ENCODE assay signal across 10 cellular contexts in the genomic region with DNA sequence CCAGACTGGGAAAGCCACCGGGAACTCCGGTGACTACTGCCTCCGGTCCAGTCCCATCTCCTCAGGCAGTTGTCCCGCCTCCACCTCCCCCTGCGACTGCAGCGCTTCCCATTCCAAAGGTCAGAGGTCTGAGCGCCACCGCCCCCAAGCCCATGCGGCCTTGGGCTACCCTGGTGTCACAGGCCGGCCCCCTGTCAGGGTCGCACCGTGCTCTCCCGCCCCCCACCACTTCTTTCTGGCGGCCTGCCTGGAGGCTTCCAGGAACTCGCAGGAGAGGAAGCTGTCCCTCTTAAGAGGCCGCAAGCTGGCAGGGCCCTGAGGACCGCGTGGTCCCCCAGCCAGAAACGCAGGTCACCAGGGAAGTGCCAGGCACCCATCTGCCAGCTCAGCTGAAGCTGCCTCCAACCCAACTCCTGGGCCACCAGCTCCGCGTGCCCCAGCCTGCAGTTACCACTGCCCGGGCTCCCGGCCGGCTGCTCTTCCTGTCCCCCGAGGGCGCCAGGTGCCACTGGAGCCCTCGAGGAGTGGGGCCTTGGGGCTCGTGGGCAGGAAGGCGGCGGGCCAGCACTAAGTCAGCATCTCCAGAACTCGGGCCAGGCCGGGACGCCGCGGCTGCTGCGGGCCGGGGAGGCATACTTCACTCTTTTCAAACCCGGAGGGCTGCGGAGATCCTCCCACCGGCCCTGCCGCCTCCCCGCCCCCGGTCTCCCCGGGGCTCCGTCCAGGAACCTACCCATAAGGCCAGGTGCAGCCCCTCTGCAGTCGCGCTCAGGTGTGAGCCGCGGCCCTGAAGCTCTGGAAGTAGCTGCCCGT.
DNase-seq lines count a peak whose midpoint lies in the region; ATAC-seq, FAIRE-seq and TF ChIP-seq lines count a peak whose summit lies in the region.
"Had no signal": no experiment of that assay in that cellular context is flagged by ENCODE, and none has a peak within 500 bp of the region (broad histone marks: within the 10 kb centered on the region; RNA-seq: fewer than 3 reads in every experiment).

No MANE protein-coding gene starts in this region.

- peak; percentile 79 to 87 for TF ChIP-seq POLR2A in HepG2 (IDR thresholded peaks at IDR 0.05; ENCODE audit: insufficient read depth in 1 of 2, low read depth in 2 of 2, low read length in 2 of 2)

- H3K4me3 Mint-ChIP-seq in dendritic cell treated with granulocyte-macrophage colony-stimulating factor and Interleukin-4, amounts not matched to agents 40 ng/mL and 50 ng/mL, for 4 days, result peak overlapping the region; percentile 67

- H3K27me3 Mint-ChIP-seq in dendritic cell treated with granulocyte-macrophage colony-stimulating factor and Interleukin-4, amounts not matched to agents 40 ng/mL and 50 ng/mL, for 4 days, result peaks cover 14% of the 10 kb centered on the region

- H3K9me3 ChIP-seq in HepG2 (ENCODE audit: low read length), result no peaks in the 10 kb centered on the region

- peak; percentile 28 for TF ChIP-seq CTCF in HepG2 (CRISPR knock-in tag; IDR thresholded peaks at IDR 0.05)

- ATAC-seq in HepG2 (peak; percentile 78), HG03520 (IDR thresholded peaks at IDR 0.05; ENCODE audit: unreplicated experiment) (no peak)

- POLR2A ChIA-PET in HepG2 (lab: Yijun Ruan, JAX), result interaction anchor here (0.6 to 3.6 kb wide), 19 partner anchors 9 to 1325 kb away, joined by 3 to 19 read pairs (median 6); partner anchors contain the start of genes ATAD2B and DTNB

- BruUV-seq in HepG2 (replicated peaks; lab: Mats Ljungman, UMichigan), result TSS peak; percentile 74

- peaks cover 19% of the 10 kb centered on the region for H3K4me1 Mint-ChIP-seq in dendritic cell treated with granulocyte-macrophage colony-stimulating factor and Interleukin-4, amounts not matched to agents 40 ng/mL and 50 ng/mL, for 4 days (ENCODE audit: low read depth)

- peak; percentile 54 to 62; a peak in 2 of 4 replicates for TF ChIP-seq EP300 in HepG2 (IDR thresholded peaks at IDR 0.05; ENCODE audit: low read depth in 2 of 2, low read length in 2 of 2)
- TF ChIP-seq EP300 in HepG2 (CRISPR knock-in tag; IDR thresholded peaks at IDR 0.05; ENCODE audit: borderline replicate concordance), result peak; percentile 79

- H3K27ac Mint-ChIP-seq in dendritic cell treated with granulocyte-macrophage colony-stimulating factor and Interleukin-4, amounts not matched to agents 40 ng/mL and 50 ng/mL, for 4 days, result peak overlapping the region; percentile 69

- CTCF ChIA-PET in HepG2 (lab: Yijun Ruan, JAX; ENCODE audit: low intra/inter-chr PET ratio, low total read pairs), result no interaction called here

- H3K4me2 ChIP-seq in HepG2 (ENCODE audit: low read depth, low read length), result peak overlapping the region; percentile 97

- peaks cover 27% of the 10 kb centered on the region for H3K79me2 ChIP-seq in HepG2 (ENCODE audit: insufficient read depth, low read length)

- WGBS in HepG2 (ENCODE audit: low lambda C conversion rate), result 0% methylated on average over 17 of the region's 50 CpGs

- DNase-seq in DMS 273 (lab: John Stamatoyannopoulos, UW; ENCODE audit: unreplicated experiment), result peak; percentile 79
- DNase-seq in DMS 273 treated with DMSO at 0.1 percent for 48 hours (lab: John Stamatoyannopoulos, UW), result no peak
- DNase-seq in HTR-8/SVneo (ENCODE audit: insufficient read length, low spot score), result peak; percentile 42
- DNase-seq in UCSD-AML1 (lab: John Stamatoyannopoulos, UW; ENCODE audit: unreplicated experiment), result peak; percentile 38
- DNase-seq in HepG2 (ENCODE audit: low spot score), result peak; percentile 91
- DNase-seq in stimulated activated CD8-positive, alpha-beta memory T cell treated with anti-CD3 and anti-CD28 coated beads, Interleukin-4, amount 100 ng/mL, for 48 hours, result peak; percentile 68

- H3K27me3 ChIP-seq in HepG2 (ENCODE audit: control insufficient read depth in 1 of 2, insufficient read depth in 2 of 2, low read length in 2 of 2), result no peaks in the 10 kb centered on the region

- TF ChIP-seq RAD21 in HepG2 (CRISPR knock-in tag; IDR thresholded peaks at IDR 0.05), result peak; percentile 51

- H3K36me3 Mint-ChIP-seq in dendritic cell treated with granulocyte-macrophage colony-stimulating factor and Interleukin-4, amounts not matched to agents 40 ng/mL and 50 ng/mL, for 4 days (ENCODE audit: low read depth), result peaks cover 68% of the 10 kb centered on the region

- H3K4me3 ChIP-seq in HepG2 (replicated peaks in 1 of 3; ENCODE audit: insufficient read depth in 1 of 3, low read depth in 2 of 3, low read length in 3 of 3), result peak overlapping the region; percentile 67 to 87 (median 80)

- H3K9ac ChIP-seq in HepG2 (ENCODE audit: insufficient read depth, low read depth, low read length), result peak overlapping the region; percentile 96

- FAIRE-seq in HTR-8/SVneo (lab: Jason Lieb, UNC), result no peak
- peak; percentile 80 for FAIRE-seq in HepG2 (lab: Jason Lieb, UNC)
- FAIRE-seq: A204.1, colon had no signal

- H4K20me1 ChIP-seq in HepG2 (ENCODE audit: insufficient read depth, low read length), result no peaks in the 10 kb centered on the region

- intact Hi-C loops in dendritic cell treated with granulocyte-macrophage colony-stimulating factor and Interleukin-4, amounts not matched to agents 40 ng/mL and 50 ng/mL, for 4 days (cut with micrococcal nuclease), result no loop called here
- intact Hi-C loops in HepG2 (cut with micrococcal nuclease; ENCODE audit: unreplicated experiment), result no loop called here

- no peaks in the 10 kb centered on the region for H3K9me3 Mint-ChIP-seq in dendritic cell treated with granulocyte-macrophage colony-stimulating factor and Interleukin-4, amounts not matched to agents 40 ng/mL and 50 ng/mL, for 4 days

- peaks cover 7 to 14% of the 10 kb centered on the region in 2 experiments for H3K36me3 ChIP-seq in HepG2 (replicated peaks in 1 of 2; ENCODE audit: control insufficient read depth in 1 of 2, insufficient read depth in 2 of 2, low read length in 2 of 2)

- H3K27ac ChIP-seq in HepG2 (ENCODE audit: extremely low read length, insufficient read depth, low read length), result peak overlapping the region; percentile 99

- peaks cover 48% of the 10 kb centered on the region for H3K4me1 ChIP-seq in HepG2 (ENCODE audit: insufficient read depth, low read length)

- no peak overlapping the region for H2AFZ ChIP-seq in HepG2 (ENCODE audit: low read length)

- in situ Hi-C loops in HepG2 (cut with HindIII; ENCODE audit: extremely low pct_ligation_motif_present, low pct_unique_long_range_greater_than_20kb), result no loop called here

TF ChIP-seq in HepG2, 621 proteins besides CTCF, POLR2A, EP300 and RAD21 (continues in another document):
- TF ChIP-seq ZNF768 (CRISPR knock-in tag; IDR thresholded peaks at IDR 0.05) (peak; percentile 71; the same call in 1 of the 2 replicates), ZNF414 (CRISPR knock-in tag; IDR thresholded peaks at IDR 0.05) (peak; percentile 89; the same call in 1 of the 2 replicates), MZF1 (CRISPR knock-in tag; IDR thresholded peaks at IDR 0.05; ENCODE audit: borderline replicate concordance) (0 out of 2 replicates have a peak, but pooled peaks have one; percentile 51), ONECUT2 (CRISPR knock-in tag; IDR thresholded peaks at IDR 0.05) (peak; percentile 68; the same call in 1 of the 2 replicates), CHCHD3 (CRISPR knock-in tag; IDR thresholded peaks at IDR 0.05) (no peak), ZNF101 (CRISPR knock-in tag; IDR thresholded peaks at IDR 0.05; ENCODE audit: borderline replicate concordance, low read depth) (peak; percentile 86; the same call in 1 of the 2 replicates), MTF2 (CRISPR knock-in tag; IDR thresholded peaks at IDR 0.05; ENCODE audit: borderline replicate concordance) (no peak), IKZF1 (IDR thresholded peaks at IDR 0.05) (no peak)
- TF ChIP-seq, protein P1, sequence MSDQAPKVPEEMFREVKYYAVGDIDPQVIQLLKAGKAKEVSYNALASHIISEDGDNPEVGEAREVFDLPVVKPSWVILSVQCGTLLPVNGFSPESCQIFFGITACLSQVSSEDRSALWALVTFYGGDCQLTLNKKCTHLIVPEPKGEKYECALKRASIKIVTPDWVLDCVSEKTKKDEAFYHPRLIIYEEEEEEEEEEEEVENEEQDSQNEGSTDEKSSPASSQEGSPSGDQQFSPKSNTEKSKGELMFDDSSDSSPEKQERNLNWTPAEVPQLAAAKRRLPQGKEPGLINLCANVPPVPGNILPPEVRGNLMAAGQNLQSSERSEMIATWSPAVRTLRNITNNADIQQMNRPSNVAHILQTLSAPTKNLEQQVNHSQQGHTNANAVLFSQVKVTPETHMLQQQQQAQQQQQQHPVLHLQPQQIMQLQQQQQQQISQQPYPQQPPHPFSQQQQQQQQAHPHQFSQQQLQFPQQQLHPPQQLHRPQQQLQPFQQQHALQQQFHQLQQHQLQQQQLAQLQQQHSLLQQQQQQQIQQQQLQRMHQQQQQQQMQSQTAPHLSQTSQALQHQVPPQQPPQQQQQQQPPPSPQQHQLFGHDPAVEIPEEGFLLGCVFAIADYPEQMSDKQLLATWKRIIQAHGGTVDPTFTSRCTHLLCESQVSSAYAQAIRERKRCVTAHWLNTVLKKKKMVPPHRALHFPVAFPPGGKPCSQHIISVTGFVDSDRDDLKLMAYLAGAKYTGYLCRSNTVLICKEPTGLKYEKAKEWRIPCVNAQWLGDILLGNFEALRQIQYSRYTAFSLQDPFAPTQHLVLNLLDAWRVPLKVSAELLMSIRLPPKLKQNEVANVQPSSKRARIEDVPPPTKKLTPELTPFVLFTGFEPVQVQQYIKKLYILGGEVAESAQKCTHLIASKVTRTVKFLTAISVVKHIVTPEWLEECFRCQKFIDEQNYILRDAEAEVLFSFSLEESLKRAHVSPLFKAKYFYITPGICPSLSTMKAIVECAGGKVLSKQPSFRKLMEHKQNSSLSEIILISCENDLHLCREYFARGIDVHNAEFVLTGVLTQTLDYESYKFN (CRISPR knock-in tag; conservative IDR thresholded peaks at IDR 0.05), result peak; percentile 97
